ENCODE assay signal across 20 cellular contexts in genomic region chr15:58597943-58598828, GRCh38.
DNase-seq lines count a peak whose midpoint lies in the region; TF ChIP-seq lines count a peak whose summit lies in the region.
"Had no signal": no experiment of that assay in that cellular context is flagged by ENCODE, and none has a peak within 500 bp of the region (broad histone marks: within the 10 kb centered on the region; RNA-seq: fewer than 3 reads in every experiment).

No MANE protein-coding gene starts in this region.

- H3K9ac ChIP-seq in HUES64 (ENCODE audit: low read depth, low read length), result no peak overlapping the region

- no peaks in the 10 kb centered on the region for H3K9me3 Mint-ChIP-seq in glutamatergic neuron (ENCODE audit: unreplicated experiment)
- H3K9me3 Mint-ChIP-seq: activated B cell treated with CpG ODN at 0.5 μM for 24 hours; stimulated activated effector memory CD8-positive, alpha-beta T cell treated with anti-CD3 and anti-CD28 coated beads, Interleukin-12 subunit alpha, Interleukin-12 subunit beta, amount 100 ng/mL, for 72 hours had no signal

- DNase-seq in NCI-H510A treated with DMSO at 0.1 percent for 48 hours (lab: John Stamatoyannopoulos, UW), result peak; percentile 6
- DNase-seq in NCI-H510A (lab: John Stamatoyannopoulos, UW), result no peak
- peak; percentile 41 for DNase-seq in iPS-NIHi7 (ENCODE audit: extremely low spot score)
- peak; percentile 39 for DNase-seq in retinal pigment epithelial cell (ENCODE audit: low read depth)
- no peak for DNase-seq in ACHN
- no peak for DNase-seq in OCI-LY7 (ENCODE audit: low spot score)
- DNase-seq in glutamatergic neuron, result no peak
- DNase-seq: activated B cell treated with CpG ODN at 0.5 μM for 24 hours; amniotic stem cell; DMS79; effector CD4-positive, alpha-beta T cell; GOT3; NCI-H1930; Right ventricle myocardium superior; thyroid gland had no signal

- H3K4me1 ChIP-seq in HUES64 (ENCODE audit: insufficient read depth, low read length) (peaks cover 9% of the 10 kb centered on the region), OCI-LY7 (ENCODE audit: insufficient read depth, low read length, poor library complexity, severe bottlenecking) (no peaks in the 10 kb centered on the region)
- H3K4me1 ChIP-seq: right atrium auricular region, thyroid gland had no signal

- H4K20me1 ChIP-seq in OCI-LY7 (ENCODE audit: insufficient read depth, low read length), result no peaks in the 10 kb centered on the region

- H3K27ac ChIP-seq in HUES64 (ENCODE audit: low read depth, low read length) (peak overlapping the region; percentile 50; the same call in 1 of the 2 replicates), OCI-LY7 (ENCODE audit: low read depth, low read length, poor library complexity, severe bottlenecking) (no peak overlapping the region)
- H3K27ac ChIP-seq: right atrium auricular region, thyroid gland had no signal

- no peak overlapping the region for H2AFZ ChIP-seq in OCI-LY7 (ENCODE audit: low read length)

- intact Hi-C loops in OCI-LY7 (cut with micrococcal nuclease; ENCODE audit: unreplicated experiment), result no loop called here

- no peak overlapping the region for H3K4me2 ChIP-seq in OCI-LY7 (ENCODE audit: low read length)

- no peaks in the 10 kb centered on the region for H3K27me3 Mint-ChIP-seq in glutamatergic neuron (ENCODE audit: unreplicated experiment)
- H3K27me3 Mint-ChIP-seq: activated B cell treated with CpG ODN at 0.5 μM for 24 hours had no signal

- no TSS peak for BruUV-seq in OCI-LY7 (replicated peaks; lab: Mats Ljungman, UMichigan)

- H3K4me3 ChIP-seq in HUES64 (ENCODE audit: low read length), result no peak overlapping the region
- H3K4me3 ChIP-seq in retinal pigment epithelial cell (ENCODE audit: low read length), result no peak overlapping the region
- no peak overlapping the region for H3K4me3 ChIP-seq in OCI-LY7 (ENCODE audit: low read depth, low read length, poor library complexity, severe bottlenecking)
- H3K4me3 ChIP-seq: BLaER1 treated with 17β-estradiol and CSF1 and Interleukin-3, amounts not matched to agents 10 nM and 100 nM; right atrium auricular region; thyroid gland had no signal

- CTCF ChIA-PET in OCI-LY7 (lab: Charles Lee; ENCODE audit: unreplicated experiment), result no interaction called here

- H3K79me2 ChIP-seq in OCI-LY7 (ENCODE audit: insufficient read depth, low read depth, low read length), result no peaks in the 10 kb centered on the region

- TF ChIP-seq CTCF in retinal pigment epithelial cell (conservative IDR thresholded peaks at IDR 0.05; ENCODE audit: low read depth, low read length), result no peak
- no peak for TF ChIP-seq CTCF in OCI-LY7 (conservative IDR thresholded peaks at IDR 0.05; ENCODE audit: low read length)
- no peak for TF ChIP-seq CTCF in glutamatergic neuron (IDR thresholded peaks at IDR 0.05; ENCODE audit: partially characterized antibody, unreplicated experiment)

- H3K9me3 ChIP-seq in HUES64 (ENCODE audit: insufficient read depth, low read depth, low read length) (no peaks in the 10 kb centered on the region), OCI-LY7 (ENCODE audit: low read length) (no peaks in the 10 kb centered on the region)
- H3K9me3 ChIP-seq: right atrium auricular region, thyroid gland had no signal

- H3K4me1 Mint-ChIP-seq in glutamatergic neuron (ENCODE audit: low read depth, unreplicated experiment), result peaks cover 3% of the 10 kb centered on the region
- H3K4me1 Mint-ChIP-seq: activated B cell treated with CpG ODN at 0.5 μM for 24 hours had no signal

- peaks cover 38% of the 10 kb centered on the region for H3K36me3 ChIP-seq in HUES64 (ENCODE audit: insufficient read depth, low read length)
- H3K36me3 ChIP-seq in OCI-LY7 (ENCODE audit: insufficient read depth, low read length), result peaks cover 44% of the 10 kb centered on the region

- WGBS in HUES64, result 49% methylated on average over 2 of the region's 4 CpGs

- no peaks in the 10 kb centered on the region for H3K27me3 ChIP-seq in HUES64 (ENCODE audit: insufficient read depth, low read length)
- H3K27me3 ChIP-seq: BLaER1 treated with 17β-estradiol and CSF1 and Interleukin-3, amounts not matched to agents 10 nM and 100 nM; right atrium auricular region; thyroid gland had no signal

- H3K4me3 Mint-ChIP-seq in glutamatergic neuron (ENCODE audit: unreplicated experiment), result no peak overlapping the region
- H3K4me3 Mint-ChIP-seq: activated B cell treated with CpG ODN at 0.5 μM for 24 hours; activated T-helper 1 cell treated with anti-CD3 and anti-CD28 coated beads, Interleukin-12 subunit alpha, Interleukin-12 subunit beta, Interleukin-2, Interleukin-4 antibody, amounts not matched to agents 30 ng/mL and 10 ng/mL and 1 ng/mL, durations not matched to agents 14 hours and 24 hours and 36 hours; stimulated activated effector memory CD8-positive, alpha-beta T cell treated with anti-CD3 and anti-CD28 coated beads, Interleukin-12 subunit alpha, Interleukin-12 subunit beta, amount 100 ng/mL, for 72 hours had no signal

- H3K9me2 ChIP-seq in OCI-LY7 (ENCODE audit: insufficient read depth, low read length), result no peaks in the 10 kb centered on the region

- POLR2A ChIA-PET in OCI-LY7 (lab: Charles Lee), result interaction anchor here (0.7 to 0.9 kb wide), 2 partner anchors 9 to 15 kb away, joined by 3 to 5 read pairs; no protein-coding TSS in a partner anchor

- no peak overlapping the region for H3K27ac Mint-ChIP-seq in glutamatergic neuron (ENCODE audit: unreplicated experiment)
- H3K27ac Mint-ChIP-seq: activated B cell treated with CpG ODN at 0.5 μM for 24 hours; activated T-helper 1 cell treated with anti-CD3 and anti-CD28 coated beads, Interleukin-12 subunit alpha, Interleukin-12 subunit beta, Interleukin-2, Interleukin-4 antibody, amounts not matched to agents 30 ng/mL and 10 ng/mL and 1 ng/mL, durations not matched to agents 14 hours and 24 hours and 36 hours; stimulated activated effector memory CD8-positive, alpha-beta T cell treated with anti-CD3 and anti-CD28 coated beads, Interleukin-12 subunit alpha, Interleukin-12 subunit beta, amount 100 ng/mL, for 72 hours had no signal

- H3K36me3 Mint-ChIP-seq in glutamatergic neuron (ENCODE audit: unreplicated experiment), result no peaks in the 10 kb centered on the region

- in situ Hi-C loops in ACHN (cut with HindIII; ENCODE audit: low pct_ligation_motif_present, low pct_unique_long_range_greater_than_20kb, low sequenced_read_pairs), result no loop called here

Comparison
In these comparisons a context has a peak if more than half of its experiments do, and no peak if none do; other contexts are left out.
1. DNase-seq: peak in NCI-H510A treated with DMSO at 0.1 percent for 48 hours (single experiment), iPS-NIHi7 (single experiment) and retinal pigment epithelial cell (single experiment); none in NCI-H510A (single experiment), ACHN (single experiment), OCI-LY7 (single experiment) and glutamatergic neuron (single experiment).